ENCODE assay signal across 8 cellular contexts in the genomic region with DNA sequence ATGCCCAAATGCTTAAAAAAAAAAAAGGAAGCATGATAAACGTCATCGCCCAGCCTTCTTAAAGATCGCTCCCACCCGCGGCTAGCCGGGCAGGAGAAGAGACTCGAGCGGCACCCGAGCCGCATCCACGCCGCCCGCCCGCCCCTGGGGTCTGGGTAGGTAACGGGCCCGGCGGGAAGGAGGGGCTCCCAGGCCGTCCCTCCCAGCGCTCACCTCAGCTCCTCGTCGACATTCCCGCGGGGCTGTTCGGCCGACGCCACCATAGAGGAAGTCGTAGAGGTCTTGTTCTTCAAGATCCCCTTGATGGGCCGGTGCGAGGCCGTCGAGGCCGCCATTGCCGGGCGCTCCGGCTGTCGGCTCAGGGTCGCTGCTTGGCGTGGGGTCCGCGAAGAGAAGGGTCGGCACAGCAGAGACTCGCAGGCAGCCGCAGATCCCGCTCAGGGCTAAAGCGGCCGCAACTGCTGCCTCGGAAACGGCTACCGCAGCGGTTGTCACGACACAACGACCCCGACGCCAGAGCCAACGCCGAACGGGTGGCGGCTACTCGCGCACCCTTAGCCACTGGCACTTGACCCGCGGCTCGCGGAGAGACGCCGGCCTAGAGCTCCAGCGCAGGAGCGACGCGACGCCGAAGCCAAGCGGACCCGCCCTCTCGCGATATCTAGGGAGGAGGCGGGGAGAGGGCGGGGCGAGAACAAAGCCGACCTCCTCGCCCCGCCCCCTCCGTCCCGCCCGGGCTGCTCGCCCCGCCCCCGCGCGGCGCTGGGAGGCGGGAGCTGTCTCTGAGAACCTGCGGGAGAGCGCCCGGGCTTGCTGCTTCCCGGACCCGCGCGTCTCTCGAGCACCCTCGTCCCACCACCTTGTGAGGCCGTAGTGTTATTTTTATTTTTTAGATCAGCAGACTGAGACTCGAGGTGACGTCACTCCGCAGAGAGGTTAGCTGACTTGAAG. TPM values are rescaled to one million over a fixed set of nuclear protein-coding genes. Genes with fewer than 3 reads are reported as not detected.
DNase-seq lines count a peak whose midpoint lies in the region; ATAC-seq and TF ChIP-seq lines count a peak whose summit lies in the region.

A gene (minus strand): TSS at position 635 of the 951 bp plus-strand sequence. CDS start 300 bp downstream, at position 335.

- ATAC-seq in GM19043 (IDR thresholded peaks at IDR 0.05; ENCODE audit: low read depth, unreplicated experiment) (peak; percentile 69), HG03354 (IDR thresholded peaks at IDR 0.05; ENCODE audit: poor library complexity, severe bottlenecking, unreplicated experiment) (peak; percentile 77)

- peak within 1 kb of the TSS; percentile 89 for H3K4me3 ChIP-seq in AG10803 (ENCODE audit: low read length)

- DNase-seq in AG10803 (ENCODE audit: low read depth) (peak; percentile 87), NCI-H446 treated with DMSO at 0.1 percent for 48 hours (lab: John Stamatoyannopoulos, UW) (peak; percentile 81), cerebellum (ENCODE audit: low spot score) (peak; percentile 97), kidney glomerular epithelial cell (lab: John Stamatoyannopoulos, UW) (peak; percentile 84)
- DNase-seq in activated CD4-positive, alpha-beta T cell treated with anti-CD3 and anti-CD28 coated beads for 24 hours (ENCODE audit: low read depth in 2 of 2), result peak; percentile 91
- peak; percentile 88 for DNase-seq in stimulated activated CD4-positive, alpha-beta T cell treated with anti-CD3 and anti-CD28 coated beads, Interleukin-15, amount 100 ng/mL, for 48 hours (ENCODE audit: low read depth in 2 of 2)

- no peak for TF ChIP-seq CTCF in AG10803 (conservative IDR thresholded peaks at IDR 0.05; ENCODE audit: low read length)

RNA-seq across cellular contexts. Expression of the gene that starts here (rescaled TPM):
- 74.8 TPM for total RNA-seq in cerebellum

Comparison
In these comparisons a context has a peak if more than half of its experiments do, and no peak if none do; other contexts are left out.
1. Peak in every context shown above with its lines: DNase-seq, ATAC-seq and H3K4me3 ChIP-seq.